Comparison of ENCODE assay signal across 26 cellular contexts in genomic region chr1:32494711-32495337, GRCh38. TPM values are rescaled to one million over a fixed set of nuclear protein-coding genes. Genes with fewer than 3 reads are reported as not detected.
A peak's percentile ranks its signal among the peaks of the same experiment; 100 is the strongest.
DNase-seq lines count a peak whose midpoint lies in the region; ATAC-seq and TF ChIP-seq lines count a peak whose summit lies in the region.
"Had no signal": no experiment of that assay in that cellular context is flagged by ENCODE, and none has a peak within 500 bp of the region (broad histone marks: within the 10 kb centered on the region; RNA-seq: fewer than 3 reads in every experiment).

No MANE protein-coding gene starts in this region.

- H3K27me3 Mint-ChIP-seq in progenitor cell of endocrine pancreas: no peaks in the 10 kb centered on the region

- no peak overlapping the region for H2AFZ ChIP-seq in hepatocyte
- H2AFZ ChIP-seq: GM23338 had no signal

- no peak overlapping the region for H3K27ac ChIP-seq in HEK293 (ENCODE audit: extremely low read depth, low read depth, low read length)
- H3K27ac ChIP-seq in WERI-Rb-1: peak overlapping the region; percentile 50
- H3K27ac ChIP-seq in hepatocyte: peak overlapping the region; percentile 50
- H3K27ac ChIP-seq: A549; BLaER1 treated with 17β-estradiol and CSF1 and Interleukin-3, amounts not matched to agents 10 nM and 100 nM had no signal

- WGBS in hepatocyte (ENCODE audit: low lambda C conversion rate, missing lambda C conversion rate): 71% methylated on average over 7 of the region's 7 CpGs

- no peaks in the 10 kb centered on the region for H3K9me2 ChIP-seq in hepatocyte (replicated peaks; ENCODE audit: insufficient read depth)

- H3K4me1 Mint-ChIP-seq in progenitor cell of endocrine pancreas (ENCODE audit: low read depth): peaks cover 18% of the 10 kb centered on the region

- peaks cover 3% of the 10 kb centered on the region; the same call in 1 of the 2 replicates for H3K4me1 ChIP-seq in HEK293 (ENCODE audit: control insufficient read depth, insufficient read depth, low read length)
- H3K4me1 ChIP-seq in hepatocyte (ENCODE audit: insufficient read depth): peaks cover 12% of the 10 kb centered on the region
- H3K4me1 ChIP-seq: A549 had no signal

- TF ChIP-seq CTCF in HEK293 (tag by site-specific recombination; IDR thresholded peaks at IDR 0.05) (no peak), WERI-Rb-1 (IDR thresholded peaks at IDR 0.05; ENCODE audit: low read depth, low read length) (no peak), hepatocyte (IDR thresholded peaks at IDR 0.05; ENCODE audit: poor library complexity) (no peak), progenitor cell of endocrine pancreas (IDR thresholded peaks at IDR 0.05; ENCODE audit: unreplicated experiment) (no peak)

- H3K9me3 ChIP-seq in HEK293 (ENCODE audit: control insufficient read depth, insufficient read depth, low read depth, low read length): no peaks in the 10 kb centered on the region
- H3K9me3 ChIP-seq in WERI-Rb-1 (ENCODE audit: severe bottlenecking): no peaks in the 10 kb centered on the region
- H3K9me3 ChIP-seq in hepatocyte (ENCODE audit: low read depth): no peaks in the 10 kb centered on the region
- H3K9me3 ChIP-seq: A549; BLaER1 treated with 17β-estradiol and CSF1 and Interleukin-3, amounts not matched to agents 10 nM and 100 nM had no signal

- H4K20me1 ChIP-seq in hepatocyte (ENCODE audit: insufficient read depth, poor library complexity, severe bottlenecking): no peaks in the 10 kb centered on the region
- H4K20me1 ChIP-seq: BLaER1 treated with 17β-estradiol and CSF1 and Interleukin-3, amounts not matched to agents 10 nM and 100 nM had no signal

- DNase-seq in WERI-Rb-1 (no peak), hepatocyte (ENCODE audit: low spot score) (no peak), progenitor cell of endocrine pancreas (ENCODE audit: low spot score, unreplicated experiment) (no peak), HuH-7 (ENCODE audit: low spot score) (no peak), KG1 (lab: John Stamatoyannopoulos, UW) (no peak)
- DNase-seq: AML-193; CD4-positive, alpha-beta T cell; DMS53; H9; HFFc6; KBM-7; NCI-H1048; NCI-H1694; NCI-H2029 treated with DMSO at 0.1 percent for 48 hours; NCI-H446 treated with DMSO at 0.1 percent for 48 hours; NCI-H82; NK-92 treated with Interleukin-12 subunit alpha and Interleukin-12 subunit beta, amount 100 ng/mL, for 24 hours; PC-3 had no signal

- peak overlapping the region; percentile 35 for H3K27ac Mint-ChIP-seq in progenitor cell of endocrine pancreas
- H3K27ac Mint-ChIP-seq: CD4-positive, alpha-beta T cell; GM23338; HFFc6 had no signal

- H3K27me3 ChIP-seq in WERI-Rb-1 (ENCODE audit: insufficient read depth, low read depth, severe bottlenecking): no peaks in the 10 kb centered on the region
- no peaks in the 10 kb centered on the region for H3K27me3 ChIP-seq in hepatocyte
- H3K27me3 ChIP-seq: BLaER1 treated with 17β-estradiol and CSF1 and Interleukin-3, amounts not matched to agents 10 nM and 100 nM had no signal

- no peaks in the 10 kb centered on the region for H3K9me3 Mint-ChIP-seq in progenitor cell of endocrine pancreas (ENCODE audit: low read depth)
- H3K9me3 Mint-ChIP-seq: CD4-positive, alpha-beta T cell; GM23338; H9; HFFc6 had no signal

- POLR2A ChIA-PET in HEK293 (lab: Yijun Ruan, JAX): no interaction called here

- ATAC-seq in HG03378 (IDR thresholded peaks at IDR 0.05; ENCODE audit: unreplicated experiment): no peak
- ATAC-seq: A549, GM23338, PC-3, Right ventricle myocardium inferior had no signal

- no peak overlapping the region for H3K4me2 ChIP-seq in hepatocyte
- H3K4me2 ChIP-seq: A549, GM23338 had no signal

- no peaks in the 10 kb centered on the region for H3K36me3 Mint-ChIP-seq in progenitor cell of endocrine pancreas (ENCODE audit: insufficient read depth)

- H3K79me2 ChIP-seq in hepatocyte: no peaks in the 10 kb centered on the region

- CTCF ChIA-PET in HEK293 (lab: Yijun Ruan, JAX): interaction anchor here (0.7 to 1.1 kb wide), 3 partner anchors 81 to 214 kb away, joined by 3 to 4 read pairs (median 3); no protein-coding TSS in a partner anchor

- H3K36me3 ChIP-seq in HEK293 (ENCODE audit: control insufficient read depth in 2 of 2, insufficient read depth in 1 of 2, low read length in 2 of 2) (no peaks in the 10 kb centered on the region), WERI-Rb-1 (no peaks in the 10 kb centered on the region), hepatocyte (replicated peaks; ENCODE audit: insufficient read depth, low read depth) (no peaks in the 10 kb centered on the region)
- H3K36me3 ChIP-seq: BLaER1 treated with 17β-estradiol and CSF1 and Interleukin-3, amounts not matched to agents 10 nM and 100 nM had no signal

- H3K4me3 Mint-ChIP-seq in progenitor cell of endocrine pancreas (ENCODE audit: low read depth): no peak overlapping the region
- H3K4me3 Mint-ChIP-seq: CD4-positive, alpha-beta T cell; GM23338; H9; HFFc6 had no signal

- H3K4me3 ChIP-seq in HEK293 (ENCODE audit: low read depth, low read length) (no peak overlapping the region), WERI-Rb-1 (ENCODE audit: low read depth, low read length) (no peak overlapping the region), hepatocyte (no peak overlapping the region)
- H3K4me3 ChIP-seq: A549; BLaER1 treated with 17β-estradiol and CSF1 and Interleukin-3, amounts not matched to agents 10 nM and 100 nM; GM23338 had no signal

TF ChIP-seq in HEK293, 187 proteins besides CTCF, POLR2A, EP300 and RAD21 (continues in another document):
- TF ChIP-seq KLF9 (tag by site-specific recombination; IDR thresholded peaks at IDR 0.05; ENCODE audit: low read depth) (no peak), ZFHX2 (tag by site-specific recombination; conservative IDR thresholded peaks at IDR 0.05) (peak; percentile 46; the same call in 1 of the 2 replicates), ZFP41 (tag by site-specific recombination; IDR thresholded peaks at IDR 0.05; ENCODE audit: borderline replicate concordance) (no peak), MZF1 (tag by site-specific recombination; IDR thresholded peaks at IDR 0.05; ENCODE audit: borderline replicate concordance) (no peak), ZNF664 (tag by site-specific recombination; IDR thresholded peaks at IDR 0.05) (no peak), GFI1B (tag by site-specific recombination; IDR thresholded peaks at IDR 0.05) (peak; percentile 6; the same call in 1 of the 2 replicates)
- TF ChIP-seq, protein P1, sequence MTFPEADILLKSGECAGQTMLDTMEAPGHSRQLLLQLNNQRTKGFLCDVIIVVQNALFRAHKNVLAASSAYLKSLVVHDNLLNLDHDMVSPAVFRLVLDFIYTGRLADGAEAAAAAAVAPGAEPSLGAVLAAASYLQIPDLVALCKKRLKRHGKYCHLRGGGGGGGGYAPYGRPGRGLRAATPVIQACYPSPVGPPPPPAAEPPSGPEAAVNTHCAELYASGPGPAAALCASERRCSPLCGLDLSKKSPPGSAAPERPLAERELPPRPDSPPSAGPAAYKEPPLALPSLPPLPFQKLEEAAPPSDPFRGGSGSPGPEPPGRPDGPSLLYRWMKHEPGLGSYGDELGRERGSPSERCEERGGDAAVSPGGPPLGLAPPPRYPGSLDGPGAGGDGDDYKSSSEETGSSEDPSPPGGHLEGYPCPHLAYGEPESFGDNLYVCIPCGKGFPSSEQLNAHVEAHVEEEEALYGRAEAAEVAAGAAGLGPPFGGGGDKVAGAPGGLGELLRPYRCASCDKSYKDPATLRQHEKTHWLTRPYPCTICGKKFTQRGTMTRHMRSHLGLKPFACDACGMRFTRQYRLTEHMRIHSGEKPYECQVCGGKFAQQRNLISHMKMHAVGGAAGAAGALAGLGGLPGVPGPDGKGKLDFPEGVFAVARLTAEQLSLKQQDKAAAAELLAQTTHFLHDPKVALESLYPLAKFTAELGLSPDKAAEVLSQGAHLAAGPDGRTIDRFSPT (tag by site-specific recombination; IDR thresholded peaks at IDR 0.05): no peak
- TF ChIP-seq, protein P2, sequence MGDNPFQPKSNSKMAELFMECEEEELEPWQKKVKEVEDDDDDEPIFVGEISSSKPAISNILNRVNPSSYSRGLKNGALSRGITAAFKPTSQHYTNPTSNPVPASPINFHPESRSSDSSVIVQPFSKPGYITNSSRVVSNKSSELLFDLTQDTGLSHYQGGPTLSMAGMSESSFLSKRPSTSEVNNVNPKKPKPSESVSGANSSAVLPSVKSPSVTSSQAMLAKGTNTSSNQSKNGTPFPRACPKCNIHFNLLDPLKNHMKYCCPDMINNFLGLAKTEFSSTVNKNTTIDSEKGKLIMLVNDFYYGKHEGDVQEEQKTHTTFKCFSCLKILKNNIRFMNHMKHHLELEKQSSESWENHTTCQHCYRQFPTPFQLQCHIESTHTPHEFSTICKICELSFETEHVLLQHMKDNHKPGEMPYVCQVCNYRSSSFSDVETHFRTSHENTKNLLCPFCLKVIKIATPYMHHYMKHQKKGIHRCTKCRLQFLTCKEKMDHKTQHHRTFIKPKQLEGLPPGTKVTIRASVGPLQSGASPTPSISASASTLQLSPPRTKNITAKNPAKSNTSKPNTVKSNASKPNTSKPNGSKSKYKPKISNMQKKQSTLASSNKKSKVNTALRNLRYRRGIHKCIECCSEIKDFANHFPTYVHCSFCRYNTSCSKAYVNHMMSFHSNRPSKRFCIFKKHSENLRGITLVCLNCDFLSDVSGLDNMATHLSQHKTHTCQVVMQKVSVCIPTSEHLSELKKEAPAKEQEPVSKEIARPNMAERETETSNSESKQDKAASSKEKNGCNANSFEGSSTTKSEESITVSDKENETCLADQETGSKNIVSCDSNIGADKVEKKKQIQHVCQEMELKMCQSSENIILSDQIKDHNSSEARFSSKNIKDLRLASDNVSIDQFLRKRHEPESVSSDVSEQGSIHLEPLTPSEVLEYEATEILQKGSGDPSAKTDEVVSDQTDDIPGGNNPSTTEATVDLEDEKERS (tag by site-specific recombination; IDR thresholded peaks at IDR 0.05): no peak

RNA-seq across cellular contexts. Expression of gene ZBTB8B, which starts 30.0 kb away (rescaled TPM):
- total RNA-seq in hepatocyte (0.36 and 0.90 TPM in 2 replicates), progenitor cell of endocrine pancreas (4.3 and 4.7 TPM in 2 replicates)
- polyA plus RNA-seq in hepatocyte: 0.22 and 0.28 TPM in 2 replicates
- total RNA-seq: CD4-positive, alpha-beta T cell; HFFc6; HT-29; Right ventricle myocardium inferior; RPMI7951 had no signal

RNA-seq across cellular contexts. Expression of gene ZBTB8A, which starts 44.4 kb away (rescaled TPM):
- 5.1 and 5.7 TPM in 2 replicates for total RNA-seq in hepatocyte
- polyA plus RNA-seq in hepatocyte: 3.0 and 3.7 TPM in 2 replicates
- total RNA-seq in progenitor cell of endocrine pancreas: 8.9 and 10.8 TPM in 2 replicates
- total RNA-seq: CD4-positive, alpha-beta T cell had no signal
